Comparison of ENCODE assay signal across 9 cellular contexts in genomic region chr4:779555-779954, GRCh38. TPM values are rescaled to one million over a fixed set of nuclear protein-coding genes. Genes with fewer than 3 reads are reported as not detected.
DNase-seq lines count a peak whose midpoint lies in the region; ATAC-seq and TF ChIP-seq lines count a peak whose summit lies in the region.
"Had no signal": no experiment of that assay in that cellular context is flagged by ENCODE, and none has a peak within 500 bp of the region (broad histone marks: within the 10 kb centered on the region; RNA-seq: fewer than 3 reads in every experiment).

No MANE protein-coding gene starts in this region.

- H3K4me3 Mint-ChIP-seq in T-helper 1 cell treated with Interleukin-12 subunit alpha and Interleukin-12 subunit beta and Interleukin-4 antibody, amounts not matched to agents 30 μg/mL and 1 μg/mL, for 36 hours: peak overlapping the region; percentile 85
- peak overlapping the region; percentile 83 for H3K4me3 Mint-ChIP-seq in central memory CD8-positive, alpha-beta T cell
- H3K4me3 Mint-ChIP-seq in neural crest cell: peak overlapping the region; percentile 92

- intact Hi-C loops in thyroid gland (cut with DNase I): no loop called here

- H3K9ac ChIP-seq in Loucy (ENCODE audit: low read depth, low read length, poor library complexity, severe bottlenecking): peak overlapping the region; percentile 100

- H3K4me2 ChIP-seq in Loucy (ENCODE audit: low read depth, low read length, poor library complexity, severe bottlenecking): peak overlapping the region; percentile 94

- no peak overlapping the region for H3K27ac ChIP-seq in thyroid gland

- H3K36me3 ChIP-seq in Loucy (ENCODE audit: insufficient read depth, low read length) (peaks cover 2% of the 10 kb centered on the region; the same call in 1 of the 2 replicates), thyroid gland (peaks cover 32 to 36% of the 10 kb centered on the region in 2 donors)

- WGBS in thyroid gland, 2 donors: 100% methylated on average over 2 of the region's 2 CpGs

- peaks cover 47% of the 10 kb centered on the region for H4K20me1 ChIP-seq in Loucy (ENCODE audit: insufficient read depth, low read length, poor library complexity, severe bottlenecking)

- H3K9me3 ChIP-seq in Loucy (ENCODE audit: insufficient read depth, low read depth, low read length): no peaks in the 10 kb centered on the region
- H3K9me3 ChIP-seq in thyroid gland: no peaks in the 10 kb centered on the region
- H3K9me3 ChIP-seq: adrenal gland had no signal

- no peak for TF ChIP-seq CTCF in Loucy (conservative IDR thresholded peaks at IDR 0.05; ENCODE audit: low read length)
- TF ChIP-seq CTCF in neural crest cell (conservative IDR thresholded peaks at IDR 0.05): no peak
- no peak for TF ChIP-seq CTCF in thyroid gland (IDR thresholded peaks at IDR 0.05)

- peak overlapping the region; percentile 100 for H3K4me3 ChIP-seq in Loucy (ENCODE audit: low read length, poor library complexity, severe bottlenecking)
- no peak overlapping the region for H3K4me3 ChIP-seq in thyroid gland (replicated peaks in 1 of 3)

- H3K27me3 Mint-ChIP-seq in T-helper 1 cell treated with Interleukin-12 subunit alpha and Interleukin-12 subunit beta and Interleukin-4 antibody, amounts not matched to agents 30 μg/mL and 1 μg/mL, for 36 hours (ENCODE audit: low read depth): peaks cover 9% of the 10 kb centered on the region
- H3K27me3 Mint-ChIP-seq in central memory CD8-positive, alpha-beta T cell: peaks cover 5% of the 10 kb centered on the region
- peaks cover 11% of the 10 kb centered on the region for H3K27me3 Mint-ChIP-seq in neural crest cell (ENCODE audit: low read depth)

- no peak overlapping the region for H2AFZ ChIP-seq in Loucy (ENCODE audit: low read length)

- H3K79me2 ChIP-seq in Loucy (ENCODE audit: insufficient read depth, low read length): peaks cover 67% of the 10 kb centered on the region

- 0 out of 2 replicates have a peak, but pooled peaks cover 2% of the 10 kb centered on the region for H3F3A ChIP-seq in Loucy (ENCODE audit: low read depth)

- DNase-seq in T-helper 1 cell (no peak), neural crest cell (ENCODE audit: low read depth, low spot score) (no peak), thyroid gland (no peak)
- DNase-seq in central memory CD8-positive, alpha-beta T cell (ENCODE audit: low spot score in 2 of 2): no peak
- DNase-seq: adrenal gland had no signal

- peaks cover 11% of the 10 kb centered on the region for H3K27me3 ChIP-seq in Loucy (ENCODE audit: insufficient read depth, low read length, poor library complexity, severe bottlenecking)
- no peaks in the 10 kb centered on the region for H3K27me3 ChIP-seq in thyroid gland
- H3K27me3 ChIP-seq: adrenal gland had no signal

- ATAC-seq in central memory CD8-positive, alpha-beta T cell (replicated peaks; ENCODE audit: extremely low read depth, poor library complexity, severe bottlenecking): no peak
- no peak for ATAC-seq in HG03442 (IDR thresholded peaks at IDR 0.05; ENCODE audit: unreplicated experiment)
- ATAC-seq in HG02610 (IDR thresholded peaks at IDR 0.05; ENCODE audit: unreplicated experiment): no peak

- no peaks in the 10 kb centered on the region for H3K9me3 Mint-ChIP-seq in T-helper 1 cell treated with Interleukin-12 subunit alpha and Interleukin-12 subunit beta and Interleukin-4 antibody, amounts not matched to agents 30 μg/mL and 1 μg/mL, for 36 hours
- no peaks in the 10 kb centered on the region for H3K9me3 Mint-ChIP-seq in central memory CD8-positive, alpha-beta T cell
- H3K9me3 Mint-ChIP-seq in neural crest cell: peaks cover 6% of the 10 kb centered on the region

- H3K4me1 Mint-ChIP-seq in T-helper 1 cell treated with Interleukin-12 subunit alpha and Interleukin-12 subunit beta and Interleukin-4 antibody, amounts not matched to agents 30 μg/mL and 1 μg/mL, for 36 hours (ENCODE audit: low read depth): peaks cover 43% of the 10 kb centered on the region
- H3K4me1 Mint-ChIP-seq in central memory CD8-positive, alpha-beta T cell: peaks cover 59% of the 10 kb centered on the region
- peaks cover 49% of the 10 kb centered on the region for H3K4me1 Mint-ChIP-seq in neural crest cell

- H3K36me3 Mint-ChIP-seq in T-helper 1 cell treated with Interleukin-12 subunit alpha and Interleukin-12 subunit beta and Interleukin-4 antibody, amounts not matched to agents 30 μg/mL and 1 μg/mL, for 36 hours (ENCODE audit: low read depth): peaks cover 46% of the 10 kb centered on the region
- peaks cover 56% of the 10 kb centered on the region for H3K36me3 Mint-ChIP-seq in central memory CD8-positive, alpha-beta T cell (ENCODE audit: insufficient read depth)
- peaks cover 39% of the 10 kb centered on the region for H3K36me3 Mint-ChIP-seq in neural crest cell (ENCODE audit: low read depth)

- H3K4me1 ChIP-seq in Loucy (ENCODE audit: insufficient read depth, low read length, poor library complexity, severe bottlenecking) (peaks cover 42% of the 10 kb centered on the region), thyroid gland (peaks cover 15 to 48% of the 10 kb centered on the region in 2 donors)

- no peak for TF ChIP-seq POLR2A in thyroid gland (IDR thresholded peaks at IDR 0.05)

- H3K9me2 ChIP-seq in Loucy (replicated peaks; ENCODE audit: low read depth, low read length): no peaks in the 10 kb centered on the region

- H3K27ac Mint-ChIP-seq in T-helper 1 cell treated with Interleukin-12 subunit alpha and Interleukin-12 subunit beta and Interleukin-4 antibody, amounts not matched to agents 30 μg/mL and 1 μg/mL, for 36 hours: peak overlapping the region; percentile 78
- no peak overlapping the region for H3K27ac Mint-ChIP-seq in central memory CD8-positive, alpha-beta T cell (ENCODE audit: low read depth)
- peak overlapping the region; percentile 27 for H3K27ac Mint-ChIP-seq in neural crest cell (ENCODE audit: unreplicated experiment)

RNA-seq across cellular contexts. Expression of gene CPLX1, which starts 46.4 kb away (rescaled TPM):
- total RNA-seq in neural crest cell: 2.0 and 2.5 TPM in 2 replicates
- total RNA-seq in thyroid gland: 1 to 10 TPM in 2 of 4 donors, under 1 TPM in 1, not detected in 1; 0.75 to 3.2 (median 1.4) TPM
